Comparison of ENCODE assay signal across 1 cellular context in genomic region chr19:5155586-5156210, GRCh38.
TF ChIP-seq lines count a peak whose summit lies in the region.

No MANE protein-coding gene starts in this region.

TF ChIP-seq in HepG2, 621 proteins besides CTCF, POLR2A, EP300 and RAD21:
- TF ChIP-seq ZBTB40 (IDR thresholded peaks at IDR 0.05) (peak; percentile 27; the same call in 1 of the 2 replicates), ZBTB40 (CRISPR knock-in tag; IDR thresholded peaks at IDR 0.05) (peak; percentile 95)
- TF ChIP-seq, protein P1, sequence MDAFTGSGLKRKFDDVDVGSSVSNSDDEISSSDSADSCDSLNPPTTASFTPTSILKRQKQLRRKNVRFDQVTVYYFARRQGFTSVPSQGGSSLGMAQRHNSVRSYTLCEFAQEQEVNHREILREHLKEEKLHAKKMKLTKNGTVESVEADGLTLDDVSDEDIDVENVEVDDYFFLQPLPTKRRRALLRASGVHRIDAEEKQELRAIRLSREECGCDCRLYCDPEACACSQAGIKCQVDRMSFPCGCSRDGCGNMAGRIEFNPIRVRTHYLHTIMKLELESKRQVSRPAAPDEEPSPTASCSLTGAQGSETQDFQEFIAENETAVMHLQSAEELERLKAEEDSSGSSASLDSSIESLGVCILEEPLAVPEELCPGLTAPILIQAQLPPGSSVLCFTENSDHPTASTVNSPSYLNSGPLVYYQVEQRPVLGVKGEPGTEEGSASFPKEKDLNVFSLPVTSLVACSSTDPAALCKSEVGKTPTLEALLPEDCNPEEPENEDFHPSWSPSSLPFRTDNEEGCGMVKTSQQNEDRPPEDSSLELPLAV (CRISPR knock-in tag; conservative IDR thresholded peaks at IDR 0.05; ENCODE audit: low read depth) = no peak
